ENCODE assay signal across 22 cellular contexts in the genomic region with DNA sequence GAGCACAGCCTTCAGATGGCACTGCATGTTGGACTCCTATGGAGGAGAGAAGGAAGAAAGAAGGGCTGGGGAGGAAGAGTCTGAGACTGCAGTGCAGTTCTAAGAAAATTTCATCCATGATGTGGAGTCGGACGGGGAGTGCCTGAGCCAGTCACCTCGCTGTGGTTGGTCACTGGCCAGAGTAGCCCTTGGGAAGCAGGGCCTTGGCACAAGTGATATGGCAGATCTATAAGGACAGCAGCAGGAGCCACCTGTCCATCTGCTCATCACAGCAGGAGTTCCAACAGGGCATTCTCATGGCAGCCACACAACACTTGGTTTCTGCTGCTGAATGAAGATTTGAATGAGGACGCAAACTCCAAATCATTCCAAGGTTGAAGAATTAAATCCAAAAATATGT.
"Had no signal": no experiment of that assay in that cellular context is flagged by ENCODE, and none has a peak within 500 bp of the region (broad histone marks: within the 10 kb centered on the region; RNA-seq: fewer than 3 reads in every experiment).

No MANE protein-coding gene starts in this region.

- H3K4me3 ChIP-seq: Peyer's patch had no signal

- ATAC-seq: activated naive CD4-positive, alpha-beta T cell treated with anti-CD3 and anti-CD28 coated beads, Interleukin-2, amount 50 U/mL, for 72 hours; activated naive CD8-positive, alpha-beta T cell treated with anti-CD3 and anti-CD28 coated beads, Interleukin-2, amount 50 U/mL, for 24 hours; activated T-cell treated with anti-CD3 and anti-CD28 coated beads, Interleukin-2, amount 50 U/mL, for 4 hours had no signal

- H3K27ac ChIP-seq: Peyer's patch, VCaP had no signal

- H3K9me3 ChIP-seq: Peyer's patch had no signal

- H3K36me3 ChIP-seq: Peyer's patch had no signal

- DNase-seq: activated CD4-positive, alpha-beta memory T cell treated with anti-CD3 and anti-CD28 coated beads for 36 hours; activated CD4-positive, alpha-beta T cell treated with anti-CD3 and anti-CD28 coated beads, Interleukin-2, amount 10 ng/mL, durations not matched to agents 7 days and 5 days; activated CD4-positive, CD25-positive, alpha-beta regulatory T cell; activated CD8-positive, alpha-beta memory T cell treated with anti-CD3 and anti-CD28 coated beads for 24 hours; activated effector memory CD4-positive, alpha-beta T cell treated with anti-CD3 and anti-CD28 coated beads, Interleukin-2, amount 50 U/mL, for 16 hours; activated naive CD4-positive, alpha-beta T cell treated with Interleukin-2 at 50 U/mL for 16 hours; activated naive CD8-positive, alpha-beta T cell treated with anti-CD3 and anti-CD28 coated beads, Interleukin-2, amount 50 U/mL, for 24 hours; activated T-cell treated with anti-CD3 and anti-CD28 coated beads, Interleukin-2, amount 50 U/mL, for 4 hours; amygdala; KG1; NCI-H1048; NCI-H146; NCI-H187 treated with DMSO at 0.1 percent for 48 hours; NCI-H2107; NCI-H510A treated with DMSO at 0.1 percent for 48 hours; NCI-H69; Peyer's patch; SHP77; T-helper 2 cell; T1000 had no signal

- H3K4me1 ChIP-seq: Peyer's patch had no signal

- H3K27me3 ChIP-seq: Peyer's patch had no signal
